1 cellular context compared by ENCODE assay signal in the genomic region with DNA sequence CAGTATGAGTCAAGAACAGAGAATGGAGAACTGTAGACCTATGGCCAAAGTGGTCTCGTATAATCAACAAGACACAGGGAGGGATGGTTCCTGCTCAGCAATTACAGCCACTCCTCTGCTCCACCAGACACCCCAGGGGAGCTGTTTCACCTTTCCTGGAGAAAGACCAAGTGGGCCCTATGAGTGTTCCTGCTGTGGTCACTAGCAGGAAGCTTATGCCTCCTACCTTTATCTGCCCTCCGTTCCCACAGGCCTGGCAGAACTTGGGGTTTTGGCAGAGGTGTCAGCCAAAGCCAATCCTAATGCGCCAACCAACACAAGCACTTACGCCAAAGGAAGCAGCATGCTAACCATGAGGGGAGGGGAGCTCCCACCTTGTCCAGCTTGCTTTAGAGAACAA.
A peak's percentile ranks its signal among the peaks of the same experiment; 100 is the strongest.
TF ChIP-seq lines count a peak whose summit lies in the region.

No MANE protein-coding gene starts in this region.

TF ChIP-seq in HEK293, 187 proteins besides CTCF, POLR2A, EP300 and RAD21 (continued from another document):
- TF ChIP-seq, protein P1, sequence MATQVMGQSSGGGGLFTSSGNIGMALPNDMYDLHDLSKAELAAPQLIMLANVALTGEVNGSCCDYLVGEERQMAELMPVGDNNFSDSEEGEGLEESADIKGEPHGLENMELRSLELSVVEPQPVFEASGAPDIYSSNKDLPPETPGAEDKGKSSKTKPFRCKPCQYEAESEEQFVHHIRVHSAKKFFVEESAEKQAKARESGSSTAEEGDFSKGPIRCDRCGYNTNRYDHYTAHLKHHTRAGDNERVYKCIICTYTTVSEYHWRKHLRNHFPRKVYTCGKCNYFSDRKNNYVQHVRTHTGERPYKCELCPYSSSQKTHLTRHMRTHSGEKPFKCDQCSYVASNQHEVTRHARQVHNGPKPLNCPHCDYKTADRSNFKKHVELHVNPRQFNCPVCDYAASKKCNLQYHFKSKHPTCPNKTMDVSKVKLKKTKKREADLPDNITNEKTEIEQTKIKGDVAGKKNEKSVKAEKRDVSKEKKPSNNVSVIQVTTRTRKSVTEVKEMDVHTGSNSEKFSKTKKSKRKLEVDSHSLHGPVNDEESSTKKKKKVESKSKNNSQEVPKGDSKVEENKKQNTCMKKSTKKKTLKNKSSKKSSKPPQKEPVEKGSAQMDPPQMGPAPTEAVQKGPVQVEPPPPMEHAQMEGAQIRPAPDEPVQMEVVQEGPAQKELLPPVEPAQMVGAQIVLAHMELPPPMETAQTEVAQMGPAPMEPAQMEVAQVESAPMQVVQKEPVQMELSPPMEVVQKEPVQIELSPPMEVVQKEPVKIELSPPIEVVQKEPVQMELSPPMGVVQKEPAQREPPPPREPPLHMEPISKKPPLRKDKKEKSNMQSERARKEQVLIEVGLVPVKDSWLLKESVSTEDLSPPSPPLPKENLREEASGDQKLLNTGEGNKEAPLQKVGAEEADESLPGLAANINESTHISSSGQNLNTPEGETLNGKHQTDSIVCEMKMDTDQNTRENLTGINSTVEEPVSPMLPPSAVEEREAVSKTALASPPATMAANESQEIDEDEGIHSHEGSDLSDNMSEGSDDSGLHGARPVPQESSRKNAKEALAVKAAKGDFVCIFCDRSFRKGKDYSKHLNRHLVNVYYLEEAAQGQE (tag by site-specific recombination; IDR thresholded peaks at IDR 0.05), result no peak
- TF ChIP-seq GLIS1 (tag by site-specific recombination; IDR thresholded peaks at IDR 0.05), result peak; percentile 66
- TF ChIP-seq, protein P2, sequence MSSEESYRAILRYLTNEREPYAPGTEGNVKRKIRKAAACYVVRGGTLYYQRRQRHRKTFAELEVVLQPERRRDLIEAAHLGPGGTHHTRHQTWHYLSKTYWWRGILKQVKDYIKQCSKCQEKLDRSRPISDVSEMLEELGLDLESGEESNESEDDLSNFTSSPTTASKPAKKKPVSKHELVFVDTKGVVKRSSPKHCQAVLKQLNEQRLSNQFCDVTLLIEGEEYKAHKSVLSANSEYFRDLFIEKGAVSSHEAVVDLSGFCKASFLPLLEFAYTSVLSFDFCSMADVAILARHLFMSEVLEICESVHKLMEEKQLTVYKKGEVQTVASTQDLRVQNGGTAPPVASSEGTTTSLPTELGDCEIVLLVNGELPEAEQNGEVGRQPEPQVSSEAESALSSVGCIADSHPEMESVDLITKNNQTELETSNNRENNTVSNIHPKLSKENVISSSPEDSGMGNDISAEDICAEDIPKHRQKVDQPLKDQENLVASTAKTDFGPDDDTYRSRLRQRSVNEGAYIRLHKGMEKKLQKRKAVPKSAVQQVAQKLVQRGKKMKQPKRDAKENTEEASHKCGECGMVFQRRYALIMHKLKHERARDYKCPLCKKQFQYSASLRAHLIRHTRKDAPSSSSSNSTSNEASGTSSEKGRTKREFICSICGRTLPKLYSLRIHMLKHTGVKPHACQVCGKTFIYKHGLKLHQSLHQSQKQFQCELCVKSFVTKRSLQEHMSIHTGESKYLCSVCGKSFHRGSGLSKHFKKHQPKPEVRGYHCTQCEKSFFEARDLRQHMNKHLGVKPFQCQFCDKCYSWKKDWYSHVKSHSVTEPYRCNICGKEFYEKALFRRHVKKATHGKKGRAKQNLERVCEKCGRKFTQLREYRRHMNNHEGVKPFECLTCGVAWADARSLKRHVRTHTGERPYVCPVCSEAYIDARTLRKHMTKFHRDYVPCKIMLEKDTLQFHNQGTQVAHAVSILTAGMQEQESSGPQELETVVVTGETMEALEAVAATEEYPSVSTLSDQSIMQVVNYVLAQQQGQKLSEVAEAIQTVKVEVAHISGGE (tag by site-specific recombination; conservative IDR thresholded peaks at IDR 0.05; ENCODE audit: low read depth), result no peak
- TF ChIP-seq PRDM1 (tag by site-specific recombination; IDR thresholded peaks at IDR 0.05), result no peak
- no peak for TF ChIP-seq ZXDB (tag by site-specific recombination; IDR thresholded peaks at IDR 0.05)
- no peak for TF ChIP-seq ZNF341 (tag by site-specific recombination; IDR thresholded peaks at IDR 0.05; ENCODE audit: low read depth)
- TF ChIP-seq, protein P3, sequence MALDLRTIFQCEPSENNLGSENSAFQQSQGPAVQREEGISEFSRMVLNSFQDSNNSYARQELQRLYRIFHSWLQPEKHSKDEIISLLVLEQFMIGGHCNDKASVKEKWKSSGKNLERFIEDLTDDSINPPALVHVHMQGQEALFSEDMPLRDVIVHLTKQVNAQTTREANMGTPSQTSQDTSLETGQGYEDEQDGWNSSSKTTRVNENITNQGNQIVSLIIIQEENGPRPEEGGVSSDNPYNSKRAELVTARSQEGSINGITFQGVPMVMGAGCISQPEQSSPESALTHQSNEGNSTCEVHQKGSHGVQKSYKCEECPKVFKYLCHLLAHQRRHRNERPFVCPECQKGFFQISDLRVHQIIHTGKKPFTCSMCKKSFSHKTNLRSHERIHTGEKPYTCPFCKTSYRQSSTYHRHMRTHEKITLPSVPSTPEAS (tag by site-specific recombination; IDR thresholded peaks at IDR 0.05), result no peak
- no peak for TF ChIP-seq KLF16 (tag by site-specific recombination; IDR thresholded peaks at IDR 0.05)
